9 cellular contexts compared by ENCODE assay signal in genomic region chr17:2059125-2059836, GRCh38. TPM values are rescaled to one million over a fixed set of nuclear protein-coding genes. Genes with fewer than 3 reads are reported as not detected.
A peak's percentile ranks its signal among the peaks of the same experiment; 100 is the strongest.
DNase-seq lines count a peak whose midpoint lies in the region; ATAC-seq and TF ChIP-seq lines count a peak whose summit lies in the region.
"Had no signal": no experiment of that assay in that cellular context is flagged by ENCODE, and none has a peak within 500 bp of the region (broad histone marks: within the 10 kb centered on the region; RNA-seq: fewer than 3 reads in every experiment).

No MANE protein-coding gene starts in this region.

- no peak overlapping the region for H3K27ac ChIP-seq in CD8-positive, alpha-beta T cell (ENCODE audit: low read depth, low read length)
- no peak overlapping the region for H3K27ac ChIP-seq in osteoblast (ENCODE audit: low read depth, low read length)

- H3K4me2 ChIP-seq in osteoblast (ENCODE audit: insufficient read depth, low read length), result no peak overlapping the region

- H3K4me1 ChIP-seq in CD8-positive, alpha-beta T cell (ENCODE audit: insufficient read depth, low read length), result peaks cover 35% of the 10 kb centered on the region
- H3K4me1 ChIP-seq in osteoblast (ENCODE audit: insufficient read depth, low read length), result peaks cover 29% of the 10 kb centered on the region

- no peak for TF ChIP-seq CTCF in CD8-positive, alpha-beta T cell (IDR thresholded peaks at IDR 0.05)
- TF ChIP-seq CTCF in osteoblast (IDR thresholded peaks at IDR 0.05; ENCODE audit: extremely low read depth, low read depth, low read length), result no peak

- H3K79me2 ChIP-seq in osteoblast (ENCODE audit: insufficient read depth, low read length), result peaks cover 25% of the 10 kb centered on the region

- peaks cover 15% of the 10 kb centered on the region for H3K36me3 ChIP-seq in CD8-positive, alpha-beta T cell (ENCODE audit: insufficient read depth, low read length)
- peaks cover 51% of the 10 kb centered on the region for H3K36me3 ChIP-seq in osteoblast (ENCODE audit: insufficient read depth, low read length)

- H3K9me3 ChIP-seq in CD8-positive, alpha-beta T cell (ENCODE audit: low read length), result no peaks in the 10 kb centered on the region
- no peaks in the 10 kb centered on the region for H3K9me3 ChIP-seq in osteoblast (ENCODE audit: low read depth, low read length)

- H3K9me3 Mint-ChIP-seq in CD8-positive, alpha-beta T cell, result no peaks in the 10 kb centered on the region
- H3K9me3 Mint-ChIP-seq in effector memory CD8-positive, alpha-beta T cell, result no peaks in the 10 kb centered on the region

- POLR2A ChIA-PET in CD8-positive, alpha-beta T cell (lab: Charles Lee), result interaction anchor here (1.0 kb wide), 1 partner anchor 27 kb away, joined by 4 read pairs; no protein-coding TSS in a partner anchor

- peaks cover 39% of the 10 kb centered on the region for H3K36me3 Mint-ChIP-seq in CD8-positive, alpha-beta T cell
- H3K36me3 Mint-ChIP-seq in effector memory CD8-positive, alpha-beta T cell (ENCODE audit: insufficient read depth), result peaks cover 39% of the 10 kb centered on the region

- no peak overlapping the region for H3K4me3 ChIP-seq in CD8-positive, alpha-beta T cell (ENCODE audit: low read depth, low read length)
- no peak overlapping the region for H3K4me3 ChIP-seq in osteoblast (ENCODE audit: insufficient read depth, low read length)

- H3K27me3 Mint-ChIP-seq in CD8-positive, alpha-beta T cell (ENCODE audit: low read depth), result peaks cover 21% of the 10 kb centered on the region
- no peaks in the 10 kb centered on the region for H3K27me3 Mint-ChIP-seq in effector memory CD8-positive, alpha-beta T cell

- no peaks in the 10 kb centered on the region for H4K20me1 ChIP-seq in osteoblast (ENCODE audit: insufficient read depth, low read length)

- H3K4me3 Mint-ChIP-seq in CD8-positive, alpha-beta T cell, result peak overlapping the region; percentile 32
- peak overlapping the region; percentile 47 to 55 for H3K4me3 Mint-ChIP-seq in effector memory CD8-positive, alpha-beta T cell

- no peak for DNase-seq in CD8-positive, alpha-beta T cell
- peak; percentile 79 for DNase-seq in MV-4-11 (lab: John Stamatoyannopoulos, UW)
- DNase-seq in effector memory CD8-positive, alpha-beta T cell, result no peak
- peak; percentile 57 for DNase-seq in osteoblast (ENCODE audit: insufficient read length, low spot score, missing footprints)
- DNase-seq in COLO829 (ENCODE audit: low spot score), result no peak
- no peak for DNase-seq in NCI-H2107 treated with DMSO at 0.1 percent for 48 hours (lab: John Stamatoyannopoulos, UW; ENCODE audit: unreplicated experiment)
- DNase-seq: NCI-H748 treated with DMSO at 0.1 percent for 48 hours had no signal

- H2AFZ ChIP-seq in osteoblast (ENCODE audit: low read length), result no peak overlapping the region

- peaks cover 18% of the 10 kb centered on the region for H3K4me1 Mint-ChIP-seq in CD8-positive, alpha-beta T cell (ENCODE audit: low read depth)
- H3K4me1 Mint-ChIP-seq in effector memory CD8-positive, alpha-beta T cell (ENCODE audit: low read depth in 2 of 2), result peaks cover 13 to 24% of the 10 kb centered on the region in 2 donors

- no peaks in the 10 kb centered on the region for H3K27me3 ChIP-seq in CD8-positive, alpha-beta T cell (ENCODE audit: insufficient read depth, low read length)
- no peaks in the 10 kb centered on the region for H3K27me3 ChIP-seq in osteoblast (ENCODE audit: insufficient read depth, low read length)

- H3K27ac Mint-ChIP-seq in CD8-positive, alpha-beta T cell, result no peak overlapping the region
- peak overlapping the region; percentile 54 to 59 for H3K27ac Mint-ChIP-seq in effector memory CD8-positive, alpha-beta T cell

- intact Hi-C loops in CD8-positive, alpha-beta T cell (cut with DNase I, micrococcal nuclease), result loop anchor here in 1 of 2 experiments (5.0 kb wide), 1 partner anchor 108 kb away; no protein-coding TSS in a partner anchor

- CTCF ChIA-PET in CD8-positive, alpha-beta T cell (lab: Charles Lee), result interaction anchor here (0.6 to 8.5 kb wide), 18 partner anchors 12 to 410 kb away, joined by 3 to 240 read pairs (median 4); partner anchors contain the start of gene RILP

- no peak for ATAC-seq in CD8-positive, alpha-beta T cell
- ATAC-seq in effector memory CD8-positive, alpha-beta T cell (replicated peaks), result no peak
- ATAC-seq in GM21723 (IDR thresholded peaks at IDR 0.05; ENCODE audit: unreplicated experiment), result no peak
- no peak for ATAC-seq in GM21529 (IDR thresholded peaks at IDR 0.05; ENCODE audit: unreplicated experiment)

RNA-seq across cellular contexts. Expression of gene HIC1, which starts 4.4 kb away (rescaled TPM):
- 10 to 100 TPM; 12.1 to 13.0 TPM for total RNA-seq in CD8-positive, alpha-beta T cell
- total RNA-seq in osteoblast, result 18.5 and 19.7 TPM in 2 replicates

RNA-seq across cellular contexts. Expression of gene OVCA2, which starts 17.5 kb away (rescaled TPM):
- 10 to 100 TPM; 38.7 to 48.2 TPM for total RNA-seq in CD8-positive, alpha-beta T cell
- 59.0 and 61.3 TPM in 2 replicates for total RNA-seq in osteoblast

RNA-seq across cellular contexts. Expression of gene DPH1, which starts 29.3 kb away (rescaled TPM):
- 100 to 1,000 TPM; 128 to 149 TPM for total RNA-seq in CD8-positive, alpha-beta T cell
- 52.7 and 63.7 TPM in 2 replicates for total RNA-seq in osteoblast

RNA-seq across cellular contexts. Expression of gene RTN4RL1, which starts 34.1 kb away (rescaled TPM):
- total RNA-seq in CD8-positive, alpha-beta T cell, result not detected
- total RNA-seq in osteoblast, result 1.1 and 1.5 TPM in 2 replicates

Comparison
In these comparisons a context has a peak if more than half of its experiments do, and no peak if none do; other contexts are left out.
1. DNase-seq: peak in MV-4-11 (single experiment) and osteoblast (single experiment); none in CD8-positive, alpha-beta T cell (0 of 7), effector memory CD8-positive, alpha-beta T cell (0 of 3), COLO829 (single experiment) and NCI-H2107 treated with DMSO at 0.1 percent for 48 hours (single experiment).